Comparison of ENCODE assay signal across 8 cellular contexts in genomic region chr5:59810041-59810440, GRCh38.
DNase-seq lines count a peak whose midpoint lies in the region; ATAC-seq, FAIRE-seq and TF ChIP-seq lines count a peak whose summit lies in the region.

No MANE protein-coding gene starts in this region.

- H3K27ac ChIP-seq in DND-41 (ENCODE audit: low read length) = no peak overlapping the region
- H3K27ac ChIP-seq in MM.1S (ENCODE audit: low read length) = no peak overlapping the region
- no peak overlapping the region for H3K27ac ChIP-seq in GM12878 (ENCODE audit: control insufficient read depth, insufficient read depth)
- no peak overlapping the region for H3K27ac ChIP-seq in skeletal muscle tissue (ENCODE audit: low read depth, low read length)

- in situ Hi-C loops in GM12878 (cut with MboI) = loop anchor here (5.0 to 10.0 kb wide), 3 partner anchors 467 to 862 kb away; no protein-coding TSS in a partner anchor

- FAIRE-seq in GM12878 (lab: Jason Lieb, UNC) = peak; percentile 57

- no peak overlapping the region for H3K4me3 Mint-ChIP-seq in T-helper 2 cell treated with Interferon-gamma antibody and Interleukin-4, amounts not matched to agents 5 μg/mL and 100 μg/mL, for 36 hours

- DNase-seq in DND-41 (peak; percentile 54), MM.1S (peak; percentile 70), GM12878 (ENCODE audit: low read depth, low spot score) (no peak), iPS DF 4.7 (ENCODE audit: extremely low read depth, low spot score) (peak; percentile 41), cortex of kidney (lab: John Stamatoyannopoulos, UW) (no peak)
- DNase-seq in T-helper 2 cell treated with Interferon-gamma antibody and Interleukin-4, amounts not matched to agents 5 μg/mL and 100 μg/mL, for 36 hours (ENCODE audit: low spot score) = peak; percentile 54

- H3K27me3 ChIP-seq in DND-41 (ENCODE audit: insufficient read depth, low read length, poor library complexity) (no peaks in the 10 kb centered on the region), MM.1S (replicated peaks; ENCODE audit: insufficient read depth, low read length) (no peaks in the 10 kb centered on the region), GM12878 (replicated peaks in 1 of 2; ENCODE audit: control insufficient read depth in 2 of 2, insufficient read depth in 2 of 2, low read length in 1 of 2) (no peaks in the 10 kb centered on the region; a peak in 1 of 4 replicates), skeletal muscle tissue (ENCODE audit: control insufficient read depth in 3 of 3, insufficient read depth in 3 of 3, low read length in 3 of 3) (peaks cover 0 to 4% (median 0%) of the 10 kb centered on the region in 3 donors)

- H4K20me1 ChIP-seq in DND-41 (ENCODE audit: insufficient read depth, low read length) (no peaks in the 10 kb centered on the region), MM.1S (ENCODE audit: insufficient read depth, low read length) (no peaks in the 10 kb centered on the region), GM12878 (ENCODE audit: control insufficient read depth, insufficient read depth) (no peaks in the 10 kb centered on the region)

- POLR2A ChIA-PET in GM12878 (lab: Charles Lee) = no interaction called here

- peak; percentile 76 for TF ChIP-seq RAD21 in GM12878 (IDR thresholded peaks at IDR 0.05; ENCODE audit: insufficient read depth, low read depth, low read length)

- H3K4me1 Mint-ChIP-seq in T-helper 2 cell treated with Interferon-gamma antibody and Interleukin-4, amounts not matched to agents 5 μg/mL and 100 μg/mL, for 36 hours (ENCODE audit: low read depth) = no peaks in the 10 kb centered on the region

- H3K4me1 ChIP-seq in DND-41 (ENCODE audit: insufficient read depth, low read length) (peaks cover 3% of the 10 kb centered on the region; the same call in 1 of the 2 replicates), MM.1S (ENCODE audit: low read length) (no peaks in the 10 kb centered on the region), GM12878 (ENCODE audit: control insufficient read depth, insufficient read depth, low read length) (no peaks in the 10 kb centered on the region), skeletal muscle tissue (ENCODE audit: control insufficient read depth in 3 of 3, insufficient read depth in 3 of 3, low read length in 3 of 3) (no peaks in the 10 kb centered on the region)

- no peak overlapping the region for H3K9ac ChIP-seq in DND-41 (ENCODE audit: low read depth, low read length)
- H3K9ac ChIP-seq in MM.1S (ENCODE audit: low read length) = no peak overlapping the region; the same call in 1 of the 2 replicates
- H3K9ac ChIP-seq in GM12878 (ENCODE audit: control insufficient read depth, insufficient read depth, low read length) = no peak overlapping the region
- H3K9ac ChIP-seq in skeletal muscle tissue (ENCODE audit: low read depth in 1 of 3, low read length in 3 of 3) = no peak overlapping the region

- H3K27ac Mint-ChIP-seq in T-helper 2 cell treated with Interferon-gamma antibody and Interleukin-4, amounts not matched to agents 5 μg/mL and 100 μg/mL, for 36 hours = no peak overlapping the region

- SMC1A ChIA-PET in GM12878 (lab: Charles Lee; ENCODE audit: uncharacterized antibody, unreplicated experiment) = interaction anchor here (1.2 to 3.1 kb wide), 9 partner anchors 10 to 866 kb away, joined by 3 to 22 read pairs (median 5); no protein-coding TSS in a partner anchor

- no peak for TF ChIP-seq POLR2A in GM12878 (IDR thresholded peaks at IDR 0.05; ENCODE audit: low read depth, low read length)

- peaks cover 11% of the 10 kb centered on the region for H3K27me3 Mint-ChIP-seq in T-helper 2 cell treated with Interferon-gamma antibody and Interleukin-4, amounts not matched to agents 5 μg/mL and 100 μg/mL, for 36 hours (ENCODE audit: low read depth)

- peak; percentile 77 for ATAC-seq in DND-41 (ENCODE audit: insufficient read depth, low read depth)
- peak; percentile 56 for ATAC-seq in GM21576 (IDR thresholded peaks at IDR 0.05; ENCODE audit: unreplicated experiment)
- ATAC-seq in GM12878 = peak; percentile 83

- no peak for TF ChIP-seq EP300 in GM12878 (IDR thresholded peaks at IDR 0.05; ENCODE audit: borderline replicate concordance in 1 of 2, control insufficient read depth in 1 of 2, low read depth in 2 of 2, low read length in 2 of 2)

- H2AFZ ChIP-seq in DND-41 (ENCODE audit: low read depth, low read length) (no peak overlapping the region), MM.1S (ENCODE audit: low read length) (0 out of 2 replicates have a peak overlapping the region, but pooled peaks have one; percentile 10), GM12878 (ENCODE audit: control insufficient read depth, low read depth, low read length) (peak overlapping the region; percentile 42; the same call in 1 of the 2 replicates)

- H3K79me2 ChIP-seq in DND-41 (ENCODE audit: insufficient read depth, low read length) (no peaks in the 10 kb centered on the region), MM.1S (ENCODE audit: low read length) (no peaks in the 10 kb centered on the region), GM12878 (ENCODE audit: control insufficient read depth, insufficient read depth, low read length) (no peaks in the 10 kb centered on the region)

- RAD21 ChIA-PET in GM12878 (lab: Charles Lee; ENCODE audit: unreplicated experiment) = interaction anchor here (0.9 to 3.2 kb wide), 7 partner anchors 9 to 859 kb away, joined by 3 to 18 read pairs (median 8); no protein-coding TSS in a partner anchor

- H3K4me3 ChIP-seq in DND-41 (ENCODE audit: low read depth in 1 of 2, low read length in 2 of 2) (no peak overlapping the region), MM.1S (ENCODE audit: low read length) (peak overlapping the region; percentile 23; the same call in 1 of the 2 replicates), GM12878 (no peak overlapping the region), skeletal muscle tissue (ENCODE audit: low read length in 3 of 3) (peak overlapping the region in 2 of 3 donors; percentile 25 to 42)

- no peaks in the 10 kb centered on the region for H3K9me2 ChIP-seq in MM.1S (replicated peaks; ENCODE audit: insufficient read depth, low read length)

- H3K9me3 Mint-ChIP-seq in T-helper 2 cell treated with Interferon-gamma antibody and Interleukin-4, amounts not matched to agents 5 μg/mL and 100 μg/mL, for 36 hours = no peaks in the 10 kb centered on the region

- no peaks in the 10 kb centered on the region for H3K36me3 Mint-ChIP-seq in T-helper 2 cell treated with Interferon-gamma antibody and Interleukin-4, amounts not matched to agents 5 μg/mL and 100 μg/mL, for 36 hours (ENCODE audit: low read depth)

- peak overlapping the region; percentile 45; the same call in 1 of the 2 replicates for H3K4me2 ChIP-seq in DND-41 (ENCODE audit: insufficient read depth, low read length)
- peak overlapping the region; percentile 74 for H3K4me2 ChIP-seq in MM.1S (ENCODE audit: low read depth, low read length)
- H3K4me2 ChIP-seq in GM12878 (ENCODE audit: control insufficient read depth, insufficient read depth) = peak overlapping the region; percentile 79

- CTCF ChIA-PET in GM12878 (lab: Yijun Ruan, JAX) = interaction anchor here (0.8 to 4.3 kb wide), 35 partner anchors 9 to 1150 kb away, joined by 3 to 44 read pairs (median 4); no protein-coding TSS in a partner anchor

- WGBS in GM12878 (ENCODE audit: insufficient coverage, insufficient replicate concordance, low lambda C conversion rate, missing lambda C conversion rate) = 2% methylated on average over 14 of the region's 14 CpGs

- no peaks in the 10 kb centered on the region for H3F3A ChIP-seq in MM.1S (ENCODE audit: insufficient read depth, low read length)

- peak; percentile 92 for TF ChIP-seq CTCF in DND-41 (IDR thresholded peaks at IDR 0.05; ENCODE audit: borderline replicate concordance, extremely low read depth, low read length, poor library complexity, severe bottlenecking)
- peak; percentile 95 for TF ChIP-seq CTCF in MM.1S (IDR thresholded peaks at IDR 0.05; ENCODE audit: low read length)
- peak; percentile 86 to 89 (median 86) for TF ChIP-seq CTCF in GM12878 (IDR thresholded peaks at IDR 0.05 in 2 of 3, conservative IDR thresholded peaks at IDR 0.05 in 1 of 3; ENCODE audit: control insufficient read depth in 2 of 3, extremely low read depth in 1 of 3, insufficient read depth in 1 of 3, low read depth in 3 of 3, low read length in 3 of 3)

- no TSS peak for BruUV-seq in GM12878 (replicated peaks; lab: Mats Ljungman, UMichigan)

- intact Hi-C loops in GM12878 (cut with micrococcal nuclease; ENCODE audit: unreplicated experiment) = loop anchor here (1.0 to 5.0 kb wide), 6 partner anchors 117 to 858 kb away; no protein-coding TSS in a partner anchor

- H3K9me3 ChIP-seq in DND-41 (ENCODE audit: insufficient read depth, low read length, severe bottlenecking) (no peaks in the 10 kb centered on the region), MM.1S (replicated peaks; ENCODE audit: insufficient read depth, low read length) (no peaks in the 10 kb centered on the region), GM12878 (replicated peaks; ENCODE audit: control insufficient read depth, insufficient read depth, low read length) (no peaks in the 10 kb centered on the region), skeletal muscle tissue (ENCODE audit: control insufficient read depth in 3 of 3, low read length in 3 of 3) (no peaks in the 10 kb centered on the region)

- H3K36me3 ChIP-seq in DND-41 (ENCODE audit: insufficient read depth, low read length) = no peaks in the 10 kb centered on the region
- no peaks in the 10 kb centered on the region for H3K36me3 ChIP-seq in MM.1S (replicated peaks; ENCODE audit: insufficient read depth, low read length)
- H3K36me3 ChIP-seq in GM12878 (ENCODE audit: control insufficient read depth in 2 of 2, insufficient read depth in 2 of 2, low read length in 1 of 2) = no peaks in the 10 kb centered on the region
- no peaks in the 10 kb centered on the region for H3K36me3 ChIP-seq in skeletal muscle tissue (ENCODE audit: control insufficient read depth in 3 of 3, insufficient read depth in 3 of 3, low read length in 3 of 3)

TF ChIP-seq in GM12878, 131 proteins besides CTCF, POLR2A, EP300 and RAD21:
- TF ChIP-seq EGR1 (IDR thresholded peaks at IDR 0.05; ENCODE audit: borderline replicate concordance in 1 of 2, low read depth in 2 of 2, low read length in 2 of 2) (no peak), YY1 (IDR thresholded peaks at IDR 0.05; ENCODE audit: low read depth, low read length) (peak; percentile 82), SMC3 (IDR thresholded peaks at IDR 0.05; ENCODE audit: borderline replicate concordance, low read length) (peak; percentile 80), MEF2B (IDR thresholded peaks at IDR 0.05; ENCODE audit: partially characterized antibody, poor library complexity, severe bottlenecking) (peak; percentile 66), FOXM1 (IDR thresholded peaks at IDR 0.05; ENCODE audit: low read depth, low read length) (0 out of 2 replicates have a peak, but pooled peaks have one; percentile 5), NFYA (IDR thresholded peaks at IDR 0.05; ENCODE audit: borderline replicate concordance, low read depth, low read length) (no peak), BHLHE40 (IDR thresholded peaks at IDR 0.05; ENCODE audit: borderline replicate concordance in 1 of 2, low read depth in 2 of 2, low read length in 1 of 2) (0 out of 4 replicates have a peak, but pooled peaks of 1 of the 2 experiments have one; percentile 31)
TF ChIP-seq in GM12878: peak in this region for 5.

Comparison
In these comparisons a context has a peak if more than half of its experiments do, and no peak if none do; other contexts are left out.
1. DNase-seq: peak in DND-41 (single experiment), MM.1S (single experiment), T-helper 2 cell treated with Interferon-gamma antibody and Interleukin-4, amounts not matched to agents 5 μg/mL and 100 μg/mL, for 36 hours (single experiment) and iPS DF 4.7 (single experiment); none in GM12878 (single experiment) and cortex of kidney (single experiment).
2. H3K4me3 ChIP-seq: peak in MM.1S (single experiment) and skeletal muscle tissue (2 of 3); none in DND-41 (0 of 2) and GM12878 (single experiment).
3. Peak in every context shown above with its lines, with median percentiles within 50 percentile points of each other: ATAC-seq, H3K4me2 ChIP-seq and CTCF ChIP-seq.